10 cellular contexts compared by ENCODE assay signal in the genomic region with DNA sequence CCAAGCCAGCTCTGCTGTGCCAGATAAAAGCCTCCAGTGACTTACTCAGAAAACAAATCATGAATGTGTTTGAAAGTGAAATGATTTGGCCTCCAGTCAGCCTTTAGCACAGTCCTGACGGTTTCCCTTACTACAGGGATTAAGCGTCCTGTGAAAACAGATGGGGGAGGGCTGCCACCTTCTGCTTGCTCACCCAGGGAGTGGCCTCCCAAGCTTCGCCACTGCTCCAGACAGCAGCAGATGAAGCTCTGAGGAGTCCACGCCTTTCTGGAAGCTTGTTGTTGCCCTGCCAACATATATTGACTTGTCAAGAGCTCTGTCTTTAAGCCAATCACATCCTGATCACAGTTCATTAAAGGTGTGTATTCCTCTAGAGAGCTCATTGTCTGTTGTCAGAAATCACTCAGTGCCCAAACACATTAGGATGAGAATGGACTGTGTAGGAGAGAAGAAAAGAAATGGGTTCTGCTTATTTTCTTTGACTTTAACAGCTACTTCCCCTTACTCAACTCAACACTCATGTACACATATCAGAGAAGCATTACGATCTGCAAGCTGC. TPM values are rescaled to one million over a fixed set of nuclear protein-coding genes. Genes with fewer than 3 reads are reported as not detected.
DNase-seq lines count a peak whose midpoint lies in the region; ATAC-seq, FAIRE-seq and TF ChIP-seq lines count a peak whose summit lies in the region.
"Had no signal": no experiment of that assay in that cellular context is flagged by ENCODE, and none has a peak within 500 bp of the region (broad histone marks: within the 10 kb centered on the region; RNA-seq: fewer than 3 reads in every experiment).

No MANE protein-coding gene starts in this region.

- H3K4me1 ChIP-seq in spleen: peaks cover 0 to 68% (median 10%) of the 10 kb centered on the region in 6 donors
- H3K4me1 ChIP-seq: parathyroid adenoma had no signal

- H3K9me3 ChIP-seq in spleen: no peaks in the 10 kb centered on the region

- no peak for TF ChIP-seq CTCF in spleen (IDR thresholded peaks at IDR 0.05 in 8 of 11, conservative IDR thresholded peaks at IDR 0.05 in 3 of 11)

- peak overlapping the region in 7 of 8 donors; percentile 3 to 88 (median 79) for H3K27ac ChIP-seq in spleen
- H3K27ac ChIP-seq: 22Rv1, parathyroid adenoma had no signal

- H3K36me3 ChIP-seq in spleen: no peaks in the 10 kb centered on the region

- H3K4me3 ChIP-seq in spleen: peak overlapping the region in 1 of 8 donors; percentile 24

- FAIRE-seq in RCC 7860 (lab: Jason Lieb, UNC): no peak

- 53 to 72% (median 63%) methylated on average over 5 of the region's 5 CpGs for WGBS in spleen, 5 donors

- H3K27me3 ChIP-seq in spleen (replicated peaks in 1 of 7): no peaks in the 10 kb centered on the region

- no peak for ATAC-seq in GM21367 (IDR thresholded peaks at IDR 0.05; ENCODE audit: unreplicated experiment)

- intact Hi-C loops in spleen (cut with DNase I; ENCODE audit: low total_unique reads): no loop called here

- no peak for TF ChIP-seq POLR2A in spleen (IDR thresholded peaks at IDR 0.05)

- DNase-seq in DMS 273 (lab: John Stamatoyannopoulos, UW; ENCODE audit: unreplicated experiment) (peak; percentile 11), DMS 273 treated with DMSO at 0.1 percent for 48 hours (lab: John Stamatoyannopoulos, UW) (no peak), SKM-1 treated with dmso at 0.1 percent for 144 hours (lab: John Stamatoyannopoulos, UW; ENCODE audit: unreplicated experiment) (peak; percentile 88), iPS-NIHi7 (ENCODE audit: extremely low spot score) (peak; percentile 22), spleen (no peak), RCC 7860 (ENCODE audit: low spot score) (no peak), NCI-H1930 (lab: John Stamatoyannopoulos, UW) (no peak)

RNA-seq across cellular contexts. Expression of gene FYB1, which starts 4.9 kb away (rescaled TPM):
- 100 to 1,000 TPM; 178 to 287 (median 228) TPM for total RNA-seq in spleen
- 10 to 100 TPM; 21.0 to 26.3 (median 23.3) TPM for polyA plus RNA-seq in spleen

Comparison
In these comparisons a context has a peak if more than half of its experiments do, and no peak if none do; other contexts are left out.
1. DNase-seq: peak in DMS 273 (single experiment), SKM-1 treated with dmso at 0.1 percent for 144 hours (single experiment) and iPS-NIHi7 (single experiment); none in DMS 273 treated with DMSO at 0.1 percent for 48 hours (single experiment), spleen (single experiment), RCC 7860 (single experiment) and NCI-H1930 (0 of 2).